Comparison of ENCODE assay signal across 19 cellular contexts in genomic region chr3:13357074-13357473, GRCh38.
DNase-seq lines count a peak whose midpoint lies in the region; ATAC-seq and TF ChIP-seq lines count a peak whose summit lies in the region.
"Had no signal": no experiment of that assay in that cellular context is flagged by ENCODE, and none has a peak within 500 bp of the region (broad histone marks: within the 10 kb centered on the region; RNA-seq: fewer than 3 reads in every experiment).

No MANE protein-coding gene starts in this region.

- H3K9me3 ChIP-seq in HEK293 (ENCODE audit: control insufficient read depth, insufficient read depth, low read depth, low read length), result no peaks in the 10 kb centered on the region

- peaks cover 100% of the 10 kb centered on the region for H3K36me3 Mint-ChIP-seq in activated T-cell treated with anti-CD3 and anti-CD28 coated beads, Interleukin-2, amount 50 U/mL, for 24 hours (ENCODE audit: low read depth)
- peaks cover 5 to 17% of the 10 kb centered on the region in 2 donors for H3K36me3 Mint-ChIP-seq in activated T-cell treated with anti-CD3 and anti-CD28 coated beads, Interleukin-2, amount 50 U/mL, for 72 hours (ENCODE audit: insufficient read depth in 2 of 2)
- H3K36me3 Mint-ChIP-seq in stimulated activated effector memory CD8-positive, alpha-beta T cell treated with anti-CD3 and anti-CD28 coated beads, Interleukin-12 subunit alpha, Interleukin-12 subunit beta, amount 100 ng/mL, for 72 hours, result peaks cover 99% of the 10 kb centered on the region

- H3K27ac ChIP-seq in HEK293 (ENCODE audit: extremely low read depth, low read depth, low read length), result no peak overlapping the region
- H3K27ac ChIP-seq in brain microvascular endothelial cell, result no peak overlapping the region
- H3K27ac ChIP-seq: C4-2B, GM23248 had no signal

- H3K4me3 ChIP-seq in HEK293 (ENCODE audit: low read depth, low read length) (no peak overlapping the region), brain microvascular endothelial cell (ENCODE audit: low read depth, low read length) (no peak overlapping the region)
- H3K4me3 ChIP-seq: GM23248 had no signal

- no peaks in the 10 kb centered on the region for H3K9me3 Mint-ChIP-seq in activated T-cell treated with anti-CD3 and anti-CD28 coated beads, Interleukin-2, amount 50 U/mL, for 24 hours
- H3K9me3 Mint-ChIP-seq in activated T-cell treated with anti-CD3 and anti-CD28 coated beads, Interleukin-2, amount 50 U/mL, for 72 hours, result no peaks in the 10 kb centered on the region
- no peaks in the 10 kb centered on the region for H3K9me3 Mint-ChIP-seq in stimulated activated effector memory CD8-positive, alpha-beta T cell treated with anti-CD3 and anti-CD28 coated beads, Interleukin-12 subunit alpha, Interleukin-12 subunit beta, amount 100 ng/mL, for 72 hours
- H3K9me3 Mint-ChIP-seq: CD8-positive, alpha-beta T cell had no signal

- peaks cover 3 to 98% of the 10 kb centered on the region in 2 experiments; a peak in 2 of 3 replicates for H3K36me3 ChIP-seq in HEK293 (ENCODE audit: control insufficient read depth in 2 of 2, insufficient read depth in 1 of 2, low read length in 2 of 2)
- no peaks in the 10 kb centered on the region for H3K36me3 ChIP-seq in brain microvascular endothelial cell (replicated peaks)

- ATAC-seq in activated T-cell treated with anti-CD3 and anti-CD28 coated beads, Interleukin-2, amount 50 U/mL, for 72 hours (replicated peaks in 1 of 2), result no peak
- no peak for ATAC-seq in stimulated activated effector memory CD8-positive, alpha-beta T cell treated with anti-CD3 and anti-CD28 coated beads, Interleukin-12 subunit alpha, Interleukin-12 subunit beta, amount 100 ng/mL, for 72 hours
- ATAC-seq: CD8-positive, alpha-beta T cell; HCT116 had no signal

- CTCF ChIA-PET in HEK293 (lab: Yijun Ruan, JAX), result interaction anchor here (1.4 kb wide), 1 partner anchor 265 kb away, joined by 9 read pairs; no protein-coding TSS in a partner anchor

- intact Hi-C loops in head of caudate nucleus (cut with DNase I), result no loop called here

- TF ChIP-seq CTCF in HEK293 (tag by site-specific recombination; IDR thresholded peaks at IDR 0.05), result no peak
- no peak for TF ChIP-seq CTCF in brain microvascular endothelial cell (IDR thresholded peaks at IDR 0.05; ENCODE audit: low read depth, low read length, missing control alignments)

- POLR2A ChIA-PET in HEK293 (lab: Yijun Ruan, JAX), result no interaction called here

- DNase-seq in activated T-cell treated with anti-CD3 and anti-CD28 coated beads, Interleukin-2, amount 50 U/mL, for 24 hours, result no peak
- no peak for DNase-seq in activated T-cell treated with anti-CD3 and anti-CD28 coated beads, Interleukin-2, amount 50 U/mL, for 72 hours
- DNase-seq in head of caudate nucleus (peak in 30 of 42 donors; percentile 24 to 82 (median 57)), NCI-H1694 treated with DMSO at 0.1 percent for 48 hours (lab: John Stamatoyannopoulos, UW) (no peak), brain microvascular endothelial cell (no peak)
- DNase-seq in stimulated activated effector memory CD8-positive, alpha-beta T cell treated with anti-CD3 and anti-CD28 coated beads, Interleukin-12 subunit alpha, Interleukin-12 subunit beta, amount 100 ng/mL, for 72 hours (ENCODE audit: low spot score in 2 of 2), result no peak
- DNase-seq in activated naive CD4-positive, alpha-beta T cell treated with anti-CD3 and anti-CD28 coated beads, Interleukin-2, amount 50 U/mL, for 16 hours, result no peak
- DNase-seq: 8988T; AML-193; CD8-positive, alpha-beta T cell; COR-L47; DMS153; DMS79 treated with DMSO at 0.1 percent for 48 hours; GF-D8; GM23248; IMR-90 had no signal

- H3K4me1 ChIP-seq in HEK293 (ENCODE audit: control insufficient read depth, insufficient read depth, low read length), result no peaks in the 10 kb centered on the region

- in situ Hi-C loops in brain microvascular endothelial cell (cut with HindIII; ENCODE audit: low pct_ligation_motif_present, low sequenced_read_pairs), result no loop called here

- peaks cover 25% of the 10 kb centered on the region for H3K4me1 Mint-ChIP-seq in activated T-cell treated with anti-CD3 and anti-CD28 coated beads, Interleukin-2, amount 50 U/mL, for 24 hours (ENCODE audit: low read depth)
- H3K4me1 Mint-ChIP-seq in activated T-cell treated with anti-CD3 and anti-CD28 coated beads, Interleukin-2, amount 50 U/mL, for 72 hours (ENCODE audit: low read depth), result peaks cover 29% of the 10 kb centered on the region
- peaks cover 29% of the 10 kb centered on the region for H3K4me1 Mint-ChIP-seq in stimulated activated effector memory CD8-positive, alpha-beta T cell treated with anti-CD3 and anti-CD28 coated beads, Interleukin-12 subunit alpha, Interleukin-12 subunit beta, amount 100 ng/mL, for 72 hours

- H3K27me3 Mint-ChIP-seq in activated T-cell treated with anti-CD3 and anti-CD28 coated beads, Interleukin-2, amount 50 U/mL, for 24 hours, result no peaks in the 10 kb centered on the region
- H3K27me3 Mint-ChIP-seq in activated T-cell treated with anti-CD3 and anti-CD28 coated beads, Interleukin-2, amount 50 U/mL, for 72 hours (ENCODE audit: low read depth), result no peaks in the 10 kb centered on the region

- peak overlapping the region; percentile 76 for H3K27ac Mint-ChIP-seq in activated T-cell treated with anti-CD3 and anti-CD28 coated beads, Interleukin-2, amount 50 U/mL, for 24 hours
- no peak overlapping the region for H3K27ac Mint-ChIP-seq in activated T-cell treated with anti-CD3 and anti-CD28 coated beads, Interleukin-2, amount 50 U/mL, for 72 hours
- H3K27ac Mint-ChIP-seq in stimulated activated effector memory CD8-positive, alpha-beta T cell treated with anti-CD3 and anti-CD28 coated beads, Interleukin-12 subunit alpha, Interleukin-12 subunit beta, amount 100 ng/mL, for 72 hours, result peak overlapping the region; percentile 9
- H3K27ac Mint-ChIP-seq: CD8-positive, alpha-beta T cell had no signal

- no peaks in the 10 kb centered on the region for H3K27me3 ChIP-seq in brain microvascular endothelial cell (replicated peaks)

- H3K4me3 Mint-ChIP-seq in activated T-cell treated with anti-CD3 and anti-CD28 coated beads, Interleukin-2, amount 50 U/mL, for 24 hours, result no peak overlapping the region
- H3K4me3 Mint-ChIP-seq in activated T-cell treated with anti-CD3 and anti-CD28 coated beads, Interleukin-2, amount 50 U/mL, for 72 hours, result no peak overlapping the region
- H3K4me3 Mint-ChIP-seq in stimulated activated effector memory CD8-positive, alpha-beta T cell treated with anti-CD3 and anti-CD28 coated beads, Interleukin-12 subunit alpha, Interleukin-12 subunit beta, amount 100 ng/mL, for 72 hours, result no peak overlapping the region
- H3K4me3 Mint-ChIP-seq: CD8-positive, alpha-beta T cell had no signal

TF ChIP-seq in HEK293, 187 proteins besides CTCF, POLR2A, EP300 and RAD21:
- peak; percentile 48; the same call in 1 of the 2 replicates for TF ChIP-seq ZNF394 (tag by site-specific recombination; IDR thresholded peaks at IDR 0.05; ENCODE audit: borderline replicate concordance)
- TF ChIP-seq ZNF626 (tag by site-specific recombination; IDR thresholded peaks at IDR 0.05), result no peak

Comparison
In these comparisons a context has a peak if more than half of its experiments do, and no peak if none do; other contexts are left out.
1. DNase-seq: peak in head of caudate nucleus (30 of 42); none in activated T-cell treated with anti-CD3 and anti-CD28 coated beads, Interleukin-2, amount 50 U/mL, for 24 hours (single experiment), activated T-cell treated with anti-CD3 and anti-CD28 coated beads, Interleukin-2, amount 50 U/mL, for 72 hours (0 of 2), stimulated activated effector memory CD8-positive, alpha-beta T cell treated with anti-CD3 and anti-CD28 coated beads, Interleukin-12 subunit alpha, Interleukin-12 subunit beta, amount 100 ng/mL, for 72 hours (0 of 2), NCI-H1694 treated with DMSO at 0.1 percent for 48 hours (single experiment), brain microvascular endothelial cell (single experiment) and activated naive CD4-positive, alpha-beta T cell treated with anti-CD3 and anti-CD28 coated beads, Interleukin-2, amount 50 U/mL, for 16 hours (single experiment).